11 cellular contexts compared by ENCODE assay signal in the genomic region with DNA sequence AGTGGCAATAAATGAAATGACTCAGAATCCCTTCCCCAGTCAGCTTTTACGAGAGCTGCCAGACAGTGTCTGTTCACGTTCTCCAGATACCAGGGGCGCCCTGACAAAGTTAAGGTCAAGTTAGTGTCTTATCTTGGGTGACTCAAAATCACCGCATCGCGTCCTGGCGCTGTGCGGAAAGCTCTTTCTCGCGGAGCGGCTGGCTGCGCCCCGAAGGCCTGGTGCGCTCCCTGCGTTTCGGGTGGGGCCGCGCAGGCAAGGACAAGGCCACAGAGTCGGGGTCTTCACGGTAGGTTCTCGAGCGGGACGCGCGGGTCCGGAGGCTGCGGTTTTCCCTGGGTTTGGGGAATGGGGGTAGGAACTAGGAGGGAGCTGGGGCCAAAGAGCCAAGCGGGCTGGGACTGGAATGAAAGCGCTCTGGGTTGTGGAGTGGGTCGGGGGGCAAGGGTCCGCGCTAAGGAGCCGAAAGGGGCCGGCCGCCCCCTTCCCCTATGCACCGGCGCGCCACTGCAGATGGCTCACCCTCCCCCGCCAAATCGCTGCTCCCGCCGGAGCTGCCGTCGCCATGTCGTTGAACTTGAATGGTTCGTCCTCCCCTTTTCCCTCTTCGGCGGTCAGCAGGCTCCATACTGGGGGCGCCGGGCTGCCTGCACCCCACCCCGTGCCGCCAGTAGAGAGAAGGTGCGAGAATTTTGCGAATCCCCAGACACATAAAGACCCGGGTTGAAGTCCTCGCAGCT. TPM values are rescaled to one million over a fixed set of nuclear protein-coding genes. Genes with fewer than 3 reads are reported as not detected.
DNase-seq lines count a peak whose midpoint lies in the region; ATAC-seq and TF ChIP-seq lines count a peak whose summit lies in the region.
"Had no signal": no experiment of that assay in that cellular context is flagged by ENCODE, and none has a peak within 500 bp of the region (broad histone marks: within the 10 kb centered on the region; RNA-seq: fewer than 3 reads in every experiment).

No MANE protein-coding gene starts in this region.

- intact Hi-C loops in posterior vena cava (cut with DNase I): no loop called here

- no peak overlapping the region for H3K27ac ChIP-seq in HUES6 (ENCODE audit: low read depth, low read length)
- no peak overlapping the region for H3K27ac ChIP-seq in endodermal cell (ENCODE audit: low read depth, low read length)

- ATAC-seq in HG03571 (IDR thresholded peaks at IDR 0.05; ENCODE audit: unreplicated experiment): no peak
- ATAC-seq in GM21390 (IDR thresholded peaks at IDR 0.05; ENCODE audit: unreplicated experiment): no peak

- H3K27me3 Mint-ChIP-seq in endodermal cell (ENCODE audit: insufficient read depth): peaks cover 95% of the 10 kb centered on the region

- H3K27ac Mint-ChIP-seq in endodermal cell: no peak overlapping the region

- peak overlapping the region; percentile 62 for H3K9ac ChIP-seq in HUES6 (ENCODE audit: low read length)
- no peak overlapping the region for H3K9ac ChIP-seq in endodermal cell (ENCODE audit: extremely low read depth, low read length, poor library complexity, severe bottlenecking)

- H3K4me1 ChIP-seq in HUES6 (ENCODE audit: control insufficient read depth, insufficient read depth, low read length): peaks cover 45% of the 10 kb centered on the region
- no peaks in the 10 kb centered on the region for H3K4me1 ChIP-seq in endodermal cell (ENCODE audit: control insufficient read depth, insufficient read depth, low read length)

- H3K4me3 Mint-ChIP-seq in endodermal cell: peak overlapping the region; percentile 41

- peaks cover 27% of the 10 kb centered on the region for H3K4me1 Mint-ChIP-seq in endodermal cell

- TF ChIP-seq CTCF in endodermal cell (conservative IDR thresholded peaks at IDR 0.05): no peak

- H3K4me3 ChIP-seq in HUES6 (ENCODE audit: low read depth, low read length) (peak overlapping the region; percentile 52), endodermal cell (ENCODE audit: low read length) (peak overlapping the region; percentile 27)

- no peaks in the 10 kb centered on the region for H3K9me3 ChIP-seq in HUES6 (ENCODE audit: control insufficient read depth, insufficient read depth, low read depth, low read length)
- no peaks in the 10 kb centered on the region for H3K9me3 ChIP-seq in endodermal cell (ENCODE audit: control insufficient read depth, low read length)

- 2% methylated on average over 10 to 56 of the region's 56 CpGs for WGBS in endodermal cell (ENCODE audit: insufficient coverage in 1 of 2, insufficient read length in 1 of 2), 2 experiments

- DNase-seq in Daoy (ENCODE audit: low read depth): peak; percentile 89
- peak; percentile 76 for DNase-seq in endodermal cell
- DNase-seq in posterior vena cava (ENCODE audit: low spot score): peak; percentile 74
- no peak for DNase-seq in NCI-H524 treated with DMSO at 0.1 percent for 48 hours (lab: John Stamatoyannopoulos, UW)
- no peak for DNase-seq in NCI-H1105 (lab: John Stamatoyannopoulos, UW)
- DNase-seq: activated CD4-positive, alpha-beta T cell treated with anti-CD3 and anti-CD28 coated beads for 4 hours; NCI-H748 treated with DMSO at 0.1 percent for 48 hours had no signal

- H3K36me3 ChIP-seq in HUES6 (ENCODE audit: control insufficient read depth, insufficient read depth, low read length) (no peaks in the 10 kb centered on the region), endodermal cell (ENCODE audit: control insufficient read depth, insufficient read depth, low read length) (no peaks in the 10 kb centered on the region)

- no peaks in the 10 kb centered on the region for H3K36me3 Mint-ChIP-seq in endodermal cell (ENCODE audit: low read depth)

- H3K9me3 Mint-ChIP-seq in endodermal cell: no peaks in the 10 kb centered on the region

- peaks cover 99% of the 10 kb centered on the region for H3K27me3 ChIP-seq in HUES6 (ENCODE audit: control insufficient read depth, insufficient read depth, low read length)
- peaks cover 99% of the 10 kb centered on the region for H3K27me3 ChIP-seq in endodermal cell (ENCODE audit: control insufficient read depth, insufficient read depth, low read length, poor library complexity, severe bottlenecking)

RNA-seq across cellular contexts. Expression of gene HOXD11, which starts 2.6 kb away (rescaled TPM):
- 13.4 and 14.0 TPM in 2 replicates for total RNA-seq in Daoy (2014; rRNA removed; shearing (Covaris generic))
- total RNA-seq in endodermal cell (not detected), posterior vena cava (1 to 10 TPM in 1 of 2 donors, under 1 TPM in 1; 0.32 to 5.3 TPM)
- polyA plus RNA-seq in endodermal cell (2013, experiment 1 of 2): 3.8 TPM
- 2.4 TPM for polyA plus RNA-seq in endodermal cell (2013, experiment 2 of 2)

RNA-seq across cellular contexts. Expression of gene HOXD12, which starts 4.9 kb away (rescaled TPM):
- 0.46 TPM in 1 of 2 replicates, not detected in the other for total RNA-seq in Daoy (2014; rRNA removed; shearing (Covaris generic))
- total RNA-seq in endodermal cell: not detected
- polyA plus RNA-seq in endodermal cell (2013, experiment 1 of 2): 0.18 TPM
- polyA plus RNA-seq in endodermal cell (2013, experiment 2 of 2): 0.50 TPM
- total RNA-seq in posterior vena cava: not detected
- total RNA-seq: ureter had no signal

RNA-seq across cellular contexts. Expression of gene HOXD13, which starts 12.0 kb away (rescaled TPM):
- total RNA-seq in Daoy (2014; rRNA removed; shearing (Covaris generic)): 20.7 and 21.5 TPM in 2 replicates
- total RNA-seq in endodermal cell: under 1 TPM; 0.11 to 0.40 TPM
- 0.39 TPM for polyA plus RNA-seq in endodermal cell (2013, experiment 1 of 2)
- polyA plus RNA-seq in endodermal cell (2013, experiment 2 of 2): 0.25 TPM
- not detected for total RNA-seq in posterior vena cava
- total RNA-seq: ureter had no signal

RNA-seq across cellular contexts. Expression of gene HOXD10, which starts 12.1 kb away (rescaled TPM):
- 14.8 and 18.6 TPM in 2 replicates for total RNA-seq in Daoy (2014; rRNA removed; shearing (Covaris generic))
- total RNA-seq in endodermal cell (not detected), posterior vena cava (10 to 100 TPM in 1 of 2 donors, 1 to 10 TPM in 1; 1.6 to 10.1 TPM)
- polyA plus RNA-seq in endodermal cell (2013, experiment 1 of 2): 3.9 TPM
- polyA plus RNA-seq in endodermal cell (2013, experiment 2 of 2): 2.7 TPM

RNA-seq across cellular contexts. Expression of gene HOXD9, which starts 18.0 kb away (rescaled TPM):
- 2.5 and 3.1 TPM in 2 replicates for total RNA-seq in Daoy (2014; rRNA removed; shearing (Covaris generic))
- total RNA-seq in endodermal cell (not detected), posterior vena cava (10 to 100 TPM in 1 of 2 donors, 1 to 10 TPM in 1; 7.9 to 12.0 TPM)
- polyA plus RNA-seq in endodermal cell (2013, experiment 1 of 2): 5.2 TPM
- polyA plus RNA-seq in endodermal cell (2013, experiment 2 of 2): 2.4 TPM

Comparison
In these comparisons a context has a peak if more than half of its experiments do, and no peak if none do; other contexts are left out.
1. DNase-seq: peak in Daoy (single experiment), endodermal cell (single experiment) and posterior vena cava (single experiment); none in NCI-H524 treated with DMSO at 0.1 percent for 48 hours (single experiment) and NCI-H1105 (single experiment).
2. RNA of gene HOXD13, which starts 12.0 kb away (total RNA-seq): 20.7 to 21.5 TPM in Daoy; 0.11 to 0.40 TPM in endodermal cell and not detected in posterior vena cava; every median in the first group is over 10 times any median in the second.